8 cellular contexts compared by ENCODE assay signal in genomic region chr2:108455571-108455970, GRCh38.
"Had no signal": no experiment of that assay in that cellular context is flagged by ENCODE, and none has a peak within 500 bp of the region (broad histone marks: within the 10 kb centered on the region; RNA-seq: fewer than 3 reads in every experiment).

No MANE protein-coding gene starts in this region.

- H3K4me3 ChIP-seq: GM12878 had no signal

- DNase-seq: GDM1, GF-D8 had no signal

- ATAC-seq: GM12878 had no signal

- FAIRE-seq: G401.6, GM12878, GM12891, GM12892, GM18507, GM19239 had no signal
